In genomic region chr18:54873884-54874255, GRCh38 we compare ENCODE assay signal across 11 cellular contexts. TPM values are rescaled to one million over a fixed set of nuclear protein-coding genes. Genes with fewer than 3 reads are reported as not detected.
"Had no signal": no experiment of that assay in that cellular context is flagged by ENCODE, and none has a peak within 500 bp of the region (broad histone marks: within the 10 kb centered on the region; RNA-seq: fewer than 3 reads in every experiment).

No MANE protein-coding gene starts in this region.

- ATAC-seq: gastroesophageal sphincter; stimulated activated naive CD8-positive, alpha-beta T cell treated with anti-CD3 and anti-CD28 coated beads, Interleukin-15, amount 100 ng/mL, for 72 hours had no signal

- H3K27me3 ChIP-seq: gastroesophageal sphincter, testis had no signal

- H3K4me3 ChIP-seq: gastroesophageal sphincter, testis had no signal

- DNase-seq: activated B cell treated with CpG ODN at 0.5 μM for 24 hours; activated CD4-positive, alpha-beta T cell treated with anti-CD3 and anti-CD28 coated beads, Interleukin-2, amount 10 ng/mL, durations not matched to agents 24 days and 14 days; activated naive CD4-positive, alpha-beta T cell; aorta; hippocampal formation; stimulated activated CD4-positive, alpha-beta T cell treated with anti-CD3 and anti-CD28 coated beads, Interleukin-15, amount 100 ng/mL, for 24 hours; stimulated activated CD4-positive, alpha-beta T cell treated with anti-CD3 and anti-CD28 coated beads, Interleukin-4, amount 100 ng/mL, for 24 hours; stimulated activated naive CD8-positive, alpha-beta T cell treated with anti-CD3 and anti-CD28 coated beads, Interleukin-15, amount 100 ng/mL, for 72 hours; testis had no signal

- H3K4me1 ChIP-seq: testis had no signal

- H3K27ac ChIP-seq: gastroesophageal sphincter, testis had no signal

- H3K36me3 ChIP-seq: gastroesophageal sphincter had no signal

- H3K9me3 ChIP-seq: gastroesophageal sphincter, testis had no signal

RNA-seq across cellular contexts. Expression of gene RAB27B, which starts 45.6 kb away (rescaled TPM):
- total RNA-seq: lung microvascular endothelial cell had no signal
